Comparison of ENCODE assay signal across 21 cellular contexts in genomic region chr15:49495993-49496747, GRCh38.
A peak's percentile ranks its signal among the peaks of the same experiment; 100 is the strongest.
DNase-seq lines count a peak whose midpoint lies in the region; ATAC-seq, FAIRE-seq and TF ChIP-seq lines count a peak whose summit lies in the region.
"Had no signal": no experiment of that assay in that cellular context is flagged by ENCODE, and none has a peak within 500 bp of the region (broad histone marks: within the 10 kb centered on the region; RNA-seq: fewer than 3 reads in every experiment).

No MANE protein-coding gene starts in this region.

- no peaks in the 10 kb centered on the region for H3K27me3 Mint-ChIP-seq in activated naive CD4-positive, alpha-beta T cell treated with anti-CD3 and anti-CD28 coated beads for 36 hours (ENCODE audit: low read depth)
- H3K27me3 Mint-ChIP-seq: activated naive CD4-positive, alpha-beta T cell treated with anti-CD3 and anti-CD28 coated beads, Interleukin-2, amount 50 U/mL, for 24 hours had no signal

- CTCF ChIA-PET in activated naive CD4-positive, alpha-beta T cell treated with anti-CD3 and anti-CD28 coated beads for 36 hours (lab: Charles Lee) = no interaction called here

- H3K36me3 ChIP-seq in pancreas = no peaks in the 10 kb centered on the region
- H3K36me3 ChIP-seq: cardiac muscle cell had no signal

- H3K4me1 Mint-ChIP-seq in activated naive CD4-positive, alpha-beta T cell treated with anti-CD3 and anti-CD28 coated beads for 36 hours (ENCODE audit: low read depth) = no peaks in the 10 kb centered on the region
- H3K4me1 Mint-ChIP-seq: activated naive CD4-positive, alpha-beta T cell treated with anti-CD3 and anti-CD28 coated beads, Interleukin-2, amount 50 U/mL, for 24 hours; GM23338 had no signal

- H3K4me1 ChIP-seq in pancreas = no peaks in the 10 kb centered on the region

- H3K9me3 ChIP-seq in pancreas = no peaks in the 10 kb centered on the region

- no peak overlapping the region for H3K4me3 Mint-ChIP-seq in activated naive CD4-positive, alpha-beta T cell treated with anti-CD3 and anti-CD28 coated beads for 36 hours
- H3K4me3 Mint-ChIP-seq: activated naive CD4-positive, alpha-beta T cell treated with anti-CD3 and anti-CD28 coated beads, Interleukin-2, amount 50 U/mL, for 24 hours; GM23338; natural killer cell treated with Interleukin-12 subunit alpha and Interleukin-12 subunit beta and Interleukin-15 and Interleukin-18, amount 100 ng/mL, for 72 hours had no signal

- ATAC-seq in SK-N-SH treated with all-trans-retinoic acid at 6 μM for 48 hours (peak; percentile 49; the same call in 2 of the 3 replicates), pancreas (no peak), HG02588 (IDR thresholded peaks at IDR 0.05; ENCODE audit: unreplicated experiment) (no peak)
- ATAC-seq: GM23338; natural killer cell treated with Interleukin-12 subunit alpha and Interleukin-12 subunit beta and Interleukin-15 and Interleukin-18, amount 100 ng/mL, for 72 hours had no signal

- peak; percentile 61 for DNase-seq in EH (ENCODE audit: low read depth)
- peak; percentile 57 for DNase-seq in fibroblast of mammary gland (ENCODE audit: low read depth)
- DNase-seq in pancreas = no peak
- DNase-seq in activated naive CD4-positive, alpha-beta T cell treated with anti-CD3 and anti-CD28 coated beads for 36 hours = no peak
- DNase-seq in GF-D8 (lab: John Stamatoyannopoulos, UW) = no peak
- DNase-seq in GM19239 (ENCODE audit: insufficient read length, low spot score) = no peak
- DNase-seq: activated CD4-positive, alpha-beta T cell treated with anti-CD3 and anti-CD28 coated beads, Interleukin-2, amount 50 U/mL, for 48 hours; activated T-cell treated with anti-CD3 and anti-CD28 coated beads for 4 hours; C1 segment of cervical spinal cord; dorsolateral prefrontal cortex; erythroblast; NCI-H1694 treated with DMSO at 0.1 percent for 48 hours; NCI-H446 treated with DMSO at 0.1 percent for 48 hours had no signal

- 84 to 87% methylated on average over 3 of the region's 3 CpGs for WGBS in pancreas, 2 donors

- no peak overlapping the region for H3K27ac ChIP-seq in pancreas
- H3K27ac ChIP-seq: cardiac muscle cell, dorsolateral prefrontal cortex, VCaP had no signal

- H3K36me3 Mint-ChIP-seq in activated naive CD4-positive, alpha-beta T cell treated with anti-CD3 and anti-CD28 coated beads for 36 hours (ENCODE audit: low read depth) = no peaks in the 10 kb centered on the region
- H3K36me3 Mint-ChIP-seq: activated naive CD4-positive, alpha-beta T cell treated with anti-CD3 and anti-CD28 coated beads, Interleukin-2, amount 50 U/mL, for 24 hours; natural killer cell treated with Interleukin-12 subunit alpha and Interleukin-12 subunit beta and Interleukin-15 and Interleukin-18, amount 100 ng/mL, for 72 hours had no signal

- peak; percentile 45 for FAIRE-seq in pancreas (lab: Jason Lieb, UNC)
- FAIRE-seq in GM19239 (lab: Jason Lieb, UNC) = no peak
- FAIRE-seq: GM18507 had no signal

- TF ChIP-seq CTCF in fibroblast of mammary gland (conservative IDR thresholded peaks at IDR 0.05; ENCODE audit: control insufficient read depth, insufficient read depth, low read depth, low read length) = no peak
- TF ChIP-seq CTCF in pancreas (IDR thresholded peaks at IDR 0.05) = no peak

- H3K4me3 ChIP-seq in fibroblast of mammary gland (ENCODE audit: control insufficient read depth, low read depth, low read length) (no peak overlapping the region), pancreas (no peak overlapping the region)
- H3K4me3 ChIP-seq: cardiac muscle cell, dorsolateral prefrontal cortex, GM23338 had no signal

- H3K27ac Mint-ChIP-seq in activated naive CD4-positive, alpha-beta T cell treated with anti-CD3 and anti-CD28 coated beads for 36 hours = no peak overlapping the region
- H3K27ac Mint-ChIP-seq: activated naive CD4-positive, alpha-beta T cell treated with anti-CD3 and anti-CD28 coated beads, Interleukin-2, amount 50 U/mL, for 24 hours; GM23338; natural killer cell treated with Interleukin-12 subunit alpha and Interleukin-12 subunit beta and Interleukin-15 and Interleukin-18, amount 100 ng/mL, for 72 hours had no signal

- H3K9me3 Mint-ChIP-seq in activated naive CD4-positive, alpha-beta T cell treated with anti-CD3 and anti-CD28 coated beads for 36 hours = peaks cover 4% of the 10 kb centered on the region
- H3K9me3 Mint-ChIP-seq: activated naive CD4-positive, alpha-beta T cell treated with anti-CD3 and anti-CD28 coated beads, Interleukin-2, amount 50 U/mL, for 24 hours had no signal

- intact Hi-C loops in pancreas (cut with DNase I) = no loop called here
- intact Hi-C loops in activated naive CD4-positive, alpha-beta T cell treated with anti-CD3 and anti-CD28 coated beads for 36 hours (cut with micrococcal nuclease) = no loop called here

- no peaks in the 10 kb centered on the region for H3K27me3 ChIP-seq in pancreas
- H3K27me3 ChIP-seq: cardiac muscle cell, dorsolateral prefrontal cortex had no signal

TF ChIP-seq in SK-N-SH treated with all-trans-retinoic acid at 6 μM for 48 hours, 23 proteins besides CTCF, POLR2A, EP300 and RAD21:
- TF ChIP-seq ZNF70 (CRISPR knock-in tag; IDR thresholded peaks at IDR 0.05) = no peak
- TF ChIP-seq ZFP30 (CRISPR knock-in tag; IDR thresholded peaks at IDR 0.05) = 0 out of 2 replicates have a peak, but pooled peaks have one; percentile 11
- TF ChIP-seq ZNF8 (CRISPR knock-in tag; IDR thresholded peaks at IDR 0.05) = no peak

Comparison
In these comparisons a context has a peak if more than half of its experiments do, and no peak if none do; other contexts are left out.
1. DNase-seq: peak in EH (single experiment) and fibroblast of mammary gland (single experiment); none in pancreas (0 of 6), activated naive CD4-positive, alpha-beta T cell treated with anti-CD3 and anti-CD28 coated beads for 36 hours (single experiment), GF-D8 (single experiment) and GM19239 (single experiment).